In genomic region chr9:113622038-113622437, GRCh38 we compare ENCODE assay signal across 11 cellular contexts.
DNase-seq lines count a peak whose midpoint lies in the region; ATAC-seq and TF ChIP-seq lines count a peak whose summit lies in the region.
"Had no signal": no experiment of that assay in that cellular context is flagged by ENCODE, and none has a peak within 500 bp of the region (broad histone marks: within the 10 kb centered on the region; RNA-seq: fewer than 3 reads in every experiment).

No MANE protein-coding gene starts in this region.

- POLR2A ChIA-PET in SK-N-SH (lab: Yijun Ruan, JAX) = no interaction called here
- POLR2A ChIA-PET in activated CD4-positive, alpha-beta memory T cell treated with anti-CD3 and anti-CD28 coated beads, Interleukin-2, amount 10 ng/mL, durations not matched to agents 7 days and 5 days (lab: Charles Lee) = interaction anchor here (0.6 to 1.5 kb wide), 2 partner anchors 23 to 224 kb away, joined by 3 to 4 read pairs; no protein-coding TSS in a partner anchor

- no peak for TF ChIP-seq CTCF in SK-N-SH (IDR thresholded peaks at IDR 0.05)
- TF ChIP-seq CTCF in hepatocyte (IDR thresholded peaks at IDR 0.05; ENCODE audit: poor library complexity) = no peak

- no peaks in the 10 kb centered on the region for H3K36me3 Mint-ChIP-seq in activated CD4-positive, alpha-beta memory T cell treated with anti-CD3 and anti-CD28 coated beads, Interleukin-2, amount 10 ng/mL, durations not matched to agents 7 days and 5 days (ENCODE audit: low read depth)
- H3K36me3 Mint-ChIP-seq in stimulated activated effector memory CD8-positive, alpha-beta T cell treated with anti-CD3 and anti-CD28 coated beads, Interleukin-12 subunit alpha, Interleukin-12 subunit beta, amount 100 ng/mL, for 72 hours = no peaks in the 10 kb centered on the region

- no peaks in the 10 kb centered on the region for H3K36me3 ChIP-seq in SK-N-SH (replicated peaks in 1 of 2; ENCODE audit: control insufficient read depth in 1 of 2, insufficient read depth in 2 of 2, low read length in 1 of 2)
- no peaks in the 10 kb centered on the region for H3K36me3 ChIP-seq in hepatocyte (replicated peaks; ENCODE audit: insufficient read depth, low read depth)
- H3K36me3 ChIP-seq: suprapubic skin had no signal

- peak overlapping the region; percentile 91; the same call in 1 of the 2 replicates for H3K4me2 ChIP-seq in SK-N-SH
- H3K4me2 ChIP-seq in hepatocyte = no peak overlapping the region

- no peaks in the 10 kb centered on the region for H3K27me3 Mint-ChIP-seq in activated CD4-positive, alpha-beta memory T cell treated with anti-CD3 and anti-CD28 coated beads, Interleukin-2, amount 10 ng/mL, durations not matched to agents 7 days and 5 days

- H2AFZ ChIP-seq in SK-N-SH (ENCODE audit: low read depth) (no peak overlapping the region), hepatocyte (no peak overlapping the region)

- no peaks in the 10 kb centered on the region for H3K9me3 Mint-ChIP-seq in activated CD4-positive, alpha-beta memory T cell treated with anti-CD3 and anti-CD28 coated beads, Interleukin-2, amount 10 ng/mL, durations not matched to agents 7 days and 5 days
- no peaks in the 10 kb centered on the region for H3K9me3 Mint-ChIP-seq in stimulated activated effector memory CD8-positive, alpha-beta T cell treated with anti-CD3 and anti-CD28 coated beads, Interleukin-12 subunit alpha, Interleukin-12 subunit beta, amount 100 ng/mL, for 72 hours

- no peak overlapping the region for H3K4me3 Mint-ChIP-seq in activated CD4-positive, alpha-beta memory T cell treated with anti-CD3 and anti-CD28 coated beads, Interleukin-2, amount 10 ng/mL, durations not matched to agents 7 days and 5 days
- H3K4me3 Mint-ChIP-seq in stimulated activated effector memory CD8-positive, alpha-beta T cell treated with anti-CD3 and anti-CD28 coated beads, Interleukin-12 subunit alpha, Interleukin-12 subunit beta, amount 100 ng/mL, for 72 hours = peak overlapping the region; percentile 53

- H4K20me1 ChIP-seq in SK-N-SH (ENCODE audit: insufficient read depth) (no peaks in the 10 kb centered on the region), hepatocyte (ENCODE audit: insufficient read depth, poor library complexity, severe bottlenecking) (no peaks in the 10 kb centered on the region)

- H3K4me3 ChIP-seq in SK-N-SH (ENCODE audit: low read depth in 2 of 2, low read length in 1 of 2) (no peak overlapping the region), hepatocyte (no peak overlapping the region)
- H3K4me3 ChIP-seq: suprapubic skin had no signal

- no peaks in the 10 kb centered on the region for H3K9me2 ChIP-seq in SK-N-SH
- no peaks in the 10 kb centered on the region for H3K9me2 ChIP-seq in hepatocyte (replicated peaks; ENCODE audit: insufficient read depth)

- H3K9ac ChIP-seq in SK-N-SH = peak overlapping the region; percentile 82; the same call in 1 of the 2 replicates

- peaks cover 31% of the 10 kb centered on the region for H3F3A ChIP-seq in SK-N-SH (replicated peaks; ENCODE audit: insufficient read depth)

- H3K79me2 ChIP-seq in SK-N-SH (ENCODE audit: insufficient read depth) = no peaks in the 10 kb centered on the region
- H3K79me2 ChIP-seq in hepatocyte = no peaks in the 10 kb centered on the region

- H3K4me1 Mint-ChIP-seq in activated CD4-positive, alpha-beta memory T cell treated with anti-CD3 and anti-CD28 coated beads, Interleukin-2, amount 10 ng/mL, durations not matched to agents 7 days and 5 days = peaks cover 34% of the 10 kb centered on the region
- H3K4me1 Mint-ChIP-seq in stimulated activated effector memory CD8-positive, alpha-beta T cell treated with anti-CD3 and anti-CD28 coated beads, Interleukin-12 subunit alpha, Interleukin-12 subunit beta, amount 100 ng/mL, for 72 hours = peaks cover 54% of the 10 kb centered on the region

- TF ChIP-seq RAD21 in SK-N-SH (IDR thresholded peaks at IDR 0.05; ENCODE audit: low read length) = no peak

- DNase-seq in SK-N-SH (no peak), hepatocyte (ENCODE audit: low spot score) (no peak), OCI-M1 (lab: John Stamatoyannopoulos, UW) (no peak), DMS114 treated with DMSO at 0.1 percent for 48 hours (lab: John Stamatoyannopoulos, UW; ENCODE audit: unreplicated experiment) (no peak)
- DNase-seq in activated CD4-positive, alpha-beta memory T cell treated with anti-CD3 and anti-CD28 coated beads, Interleukin-2, amount 10 ng/mL, durations not matched to agents 7 days and 5 days = no peak
- no peak for DNase-seq in stimulated activated effector memory CD8-positive, alpha-beta T cell treated with anti-CD3 and anti-CD28 coated beads, Interleukin-12 subunit alpha, Interleukin-12 subunit beta, amount 100 ng/mL, for 72 hours (ENCODE audit: low spot score in 2 of 2)
- DNase-seq: activated CD4-positive, alpha-beta T cell treated with anti-CD3 and anti-CD28 coated beads, Interleukin-2, amount 50 U/mL, for 1 hour; midbrain had no signal

- H3K27ac Mint-ChIP-seq in activated CD4-positive, alpha-beta memory T cell treated with anti-CD3 and anti-CD28 coated beads, Interleukin-2, amount 10 ng/mL, durations not matched to agents 7 days and 5 days = peak overlapping the region; percentile 10
- H3K27ac Mint-ChIP-seq in stimulated activated effector memory CD8-positive, alpha-beta T cell treated with anti-CD3 and anti-CD28 coated beads, Interleukin-12 subunit alpha, Interleukin-12 subunit beta, amount 100 ng/mL, for 72 hours = peak overlapping the region; percentile 90

- H3K27me3 ChIP-seq in SK-N-SH (ENCODE audit: insufficient read depth) (no peaks in the 10 kb centered on the region), hepatocyte (no peaks in the 10 kb centered on the region)
- H3K27me3 ChIP-seq: suprapubic skin had no signal

- no peak for TF ChIP-seq EP300 in SK-N-SH (IDR thresholded peaks at IDR 0.05; ENCODE audit: borderline replicate concordance in 1 of 2, low read depth in 1 of 2, low read length in 1 of 2)

- 87% methylated on average over 3 of the region's 3 CpGs for whole genome bisulfite sequencing in SK-N-SH (ENCODE audit: low lambda C conversion rate)
- WGBS in hepatocyte (ENCODE audit: low lambda C conversion rate, missing lambda C conversion rate) = 74% methylated on average over 3 of the region's 3 CpGs

- CTCF ChIA-PET in SK-N-SH (lab: Yijun Ruan, JAX) = interaction anchor here (0.9 to 1.3 kb wide), 7 partner anchors 10 to 176 kb away, joined by 3 to 4 read pairs (median 4); no protein-coding TSS in a partner anchor
- CTCF ChIA-PET in activated CD4-positive, alpha-beta memory T cell treated with anti-CD3 and anti-CD28 coated beads, Interleukin-2, amount 10 ng/mL, durations not matched to agents 7 days and 5 days (lab: Charles Lee) = interaction anchor here (1.0 to 1.9 kb wide), 4 partner anchors 10 to 33 kb away, joined by 3 to 10 read pairs (median 4); no protein-coding TSS in a partner anchor

- H3K9me3 ChIP-seq in SK-N-SH (no peaks in the 10 kb centered on the region), hepatocyte (ENCODE audit: low read depth) (no peaks in the 10 kb centered on the region)
- H3K9me3 ChIP-seq: suprapubic skin had no signal

- peaks cover 43 to 52% of the 10 kb centered on the region in 2 experiments for H3K4me1 ChIP-seq in SK-N-SH (ENCODE audit: control insufficient read depth in 1 of 2, insufficient read depth in 2 of 2, low read depth in 1 of 2, low read length in 1 of 2)
- H3K4me1 ChIP-seq in hepatocyte (ENCODE audit: insufficient read depth) = peaks cover 28% of the 10 kb centered on the region

- H3K27ac ChIP-seq in SK-N-SH (ENCODE audit: low read depth in 2 of 2, low read length in 1 of 2) = peak overlapping the region; percentile 88 to 100
- peak overlapping the region; percentile 98 for H3K27ac ChIP-seq in hepatocyte
- H3K27ac ChIP-seq: suprapubic skin had no signal

- ATAC-seq in SK-N-SH treated with all-trans-retinoic acid at 6 μM for 48 hours (no peak), GM21576 (IDR thresholded peaks at IDR 0.05; ENCODE audit: unreplicated experiment) (no peak)
- no peak for ATAC-seq in stimulated activated effector memory CD8-positive, alpha-beta T cell treated with anti-CD3 and anti-CD28 coated beads, Interleukin-12 subunit alpha, Interleukin-12 subunit beta, amount 100 ng/mL, for 72 hours

TF ChIP-seq in SK-N-SH, 30 proteins besides CTCF, POLR2A, EP300 and RAD21 (continues in another document):
- no peak for TF ChIP-seq SMC3 (IDR thresholded peaks at IDR 0.05; ENCODE audit: low read depth, low read length)
- no peak for TF ChIP-seq GATA2 (CRISPR knock-in tag; IDR thresholded peaks at IDR 0.05)
- TF ChIP-seq GABPA (IDR thresholded peaks at IDR 0.05; ENCODE audit: low read depth) = no peak
- TF ChIP-seq, protein P1, sequence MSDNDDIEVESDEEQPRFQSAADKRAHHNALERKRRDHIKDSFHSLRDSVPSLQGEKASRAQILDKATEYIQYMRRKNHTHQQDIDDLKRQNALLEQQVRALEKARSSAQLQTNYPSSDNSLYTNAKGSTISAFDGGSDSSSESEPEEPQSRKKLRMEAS (IDR thresholded peaks at IDR 0.05; ENCODE audit: low read depth) = no peak
- no peak for TF ChIP-seq MXI1 (IDR thresholded peaks at IDR 0.05; ENCODE audit: low read depth, low read length)
- TF ChIP-seq CHD2 (IDR thresholded peaks at IDR 0.05; ENCODE audit: low read length, partially characterized antibody) = no peak
- no peak for TF ChIP-seq NRF1 (IDR thresholded peaks at IDR 0.05; ENCODE audit: low read depth, low read length)

TF ChIP-seq in SK-N-SH treated with all-trans-retinoic acid at 6 μM for 48 hours, 23 proteins besides CTCF, POLR2A, EP300 and RAD21 (continues in another document):
- TF ChIP-seq ZNF70 (CRISPR knock-in tag; IDR thresholded peaks at IDR 0.05) = no peak
- TF ChIP-seq ZFP30 (CRISPR knock-in tag; IDR thresholded peaks at IDR 0.05) = no peak
- TF ChIP-seq POU6F1 (CRISPR knock-in tag; IDR thresholded peaks at IDR 0.05; ENCODE audit: borderline replicate concordance, low read depth) = no peak
- no peak for TF ChIP-seq ESRRG (CRISPR knock-in tag; IDR thresholded peaks at IDR 0.05)
- TF ChIP-seq OSR1 (CRISPR knock-in tag; IDR thresholded peaks at IDR 0.05) = no peak
- TF ChIP-seq TCF4 (CRISPR knock-in tag; IDR thresholded peaks at IDR 0.05; ENCODE audit: borderline replicate concordance) = no peak
- TF ChIP-seq GLIS3 (CRISPR knock-in tag; IDR thresholded peaks at IDR 0.05) = no peak
